Comparison of ENCODE assay signal across 6 cellular contexts in genomic region chr11:119101367-119101758, GRCh38. TPM values are rescaled to one million over a fixed set of nuclear protein-coding genes. Genes with fewer than 3 reads are reported as not detected.
DNase-seq lines count a peak whose midpoint lies in the region; ATAC-seq and TF ChIP-seq lines count a peak whose summit lies in the region.

No MANE protein-coding gene starts in this region.

- no peak for TF ChIP-seq POLR2A in ovary (IDR thresholded peaks at IDR 0.05)

- no peak for TF ChIP-seq EP300 in ovary (IDR thresholded peaks at IDR 0.05)

- H3K27me3 Mint-ChIP-seq in central memory CD8-positive, alpha-beta T cell, result no peaks in the 10 kb centered on the region

- intact Hi-C loops in ovary (cut with DNase I), result loop anchor here in 1 of 4 donors (10.0 kb wide), 1 partner anchor 93 kb away; no protein-coding TSS in a partner anchor

- H3K27me3 ChIP-seq in ovary, result no peaks in the 10 kb centered on the region

- peak; percentile 31 for ATAC-seq in GM19351 (IDR thresholded peaks at IDR 0.05; ENCODE audit: unreplicated experiment)
- peak; percentile 6 for ATAC-seq in HG03520 (IDR thresholded peaks at IDR 0.05; ENCODE audit: unreplicated experiment)
- peak; percentile 2 for ATAC-seq in central memory CD8-positive, alpha-beta T cell (replicated peaks; ENCODE audit: extremely low read depth, poor library complexity, severe bottlenecking)

- H3K9me3 Mint-ChIP-seq in central memory CD8-positive, alpha-beta T cell, result no peaks in the 10 kb centered on the region

- H3K4me1 ChIP-seq in ovary (ENCODE audit: insufficient read depth), result peaks cover 13% of the 10 kb centered on the region

- no peak for TF ChIP-seq CTCF in ovary (IDR thresholded peaks at IDR 0.05)

- peaks cover 30% of the 10 kb centered on the region for H3K4me1 Mint-ChIP-seq in central memory CD8-positive, alpha-beta T cell

- H3K4me3 ChIP-seq in ovary, result peak overlapping the region; percentile 82

- peak overlapping the region; percentile 89 for H3K4me3 Mint-ChIP-seq in central memory CD8-positive, alpha-beta T cell

- peaks cover 15% of the 10 kb centered on the region for H3K36me3 Mint-ChIP-seq in central memory CD8-positive, alpha-beta T cell (ENCODE audit: insufficient read depth)

- in situ Hi-C loops in G401 (cut with HindIII; ENCODE audit: low sequenced_read_pairs), result loop anchor here (10.0 to 25.0 kb wide), 2 partner anchors 87 to 211 kb away; partner anchors contain the start of genes MCAM, RPS25 and TRAPPC4

- peak overlapping the region; percentile 76 to 89 for H3K27ac ChIP-seq in ovary

- no peaks in the 10 kb centered on the region for H3K9me3 ChIP-seq in ovary

- no peak for DNase-seq in central memory CD8-positive, alpha-beta T cell (ENCODE audit: low spot score in 2 of 2)
- DNase-seq in ovary, result peak in 1 of 5 donors; percentile 48
- DNase-seq in SIG-M5 (lab: John Stamatoyannopoulos, UW), result no peak
- DNase-seq in G401 (ENCODE audit: low spot score), result no peak

- 0 to 1% (median 0%) methylated on average over 22 of the region's 22 CpGs for WGBS in ovary, 3 donors

- peak overlapping the region; percentile 94 for H3K27ac Mint-ChIP-seq in central memory CD8-positive, alpha-beta T cell (ENCODE audit: low read depth)

- no peaks in the 10 kb centered on the region for H3K36me3 ChIP-seq in ovary

RNA-seq across cellular contexts. Expression of gene DPAGT1, which starts 0.3 kb away (rescaled TPM):
- total RNA-seq in ovary, result 10 to 100 TPM; 14.1 to 31.3 (median 24.4) TPM
- 10 to 100 TPM; 18.3 to 61.4 TPM for polyA plus RNA-seq in ovary
- total RNA-seq in G401 (2014; rRNA removed; shearing (Covaris generic)), result 4.0 and 4.7 TPM in 2 replicates

RNA-seq across cellular contexts. Expression of gene C2CD2L, which starts 5.8 kb away (rescaled TPM):
- 10 to 100 TPM in 1 of 7 donors, 1 to 10 TPM in 6; 4.4 to 13.6 (median 8.8) TPM for total RNA-seq in ovary
- 1 to 10 TPM; 2.8 to 5.5 TPM for polyA plus RNA-seq in ovary
- total RNA-seq in G401 (2014; rRNA removed; shearing (Covaris generic)), result 4.6 and 5.8 TPM in 2 replicates

RNA-seq across cellular contexts. Expression of gene HMBS, which starts 16.7 kb away (rescaled TPM):
- total RNA-seq in ovary, result 10 to 100 TPM in 2 of 7 donors, 1 to 10 TPM in 5; 1.1 to 19.4 (median 8.7) TPM
- polyA plus RNA-seq in ovary, result 1 to 10 TPM; 4.6 to 7.6 TPM
- 63.6 and 87.0 TPM in 2 replicates for total RNA-seq in G401 (2014; rRNA removed; shearing (Covaris generic))

RNA-seq across cellular contexts. Expression of gene HINFP, which starts 20.0 kb away (rescaled TPM):
- total RNA-seq in ovary, result 10 to 100 TPM; 15.2 to 27.9 (median 22.8) TPM
- polyA plus RNA-seq in ovary, result 10 to 100 TPM; 17.5 to 20.4 TPM
- total RNA-seq in G401 (2014; rRNA removed; shearing (Covaris generic)), result 18.5 and 22.4 TPM in 2 replicates

RNA-seq across cellular contexts. Expression of gene VPS11, which starts 33.7 kb away (rescaled TPM):
- total RNA-seq in ovary, result 10 to 100 TPM; 24.3 to 45.0 (median 34.9) TPM
- 10 to 100 TPM; 40.1 to 47.8 TPM for polyA plus RNA-seq in ovary
- total RNA-seq in G401 (2014; rRNA removed; shearing (Covaris generic)), result 19.9 and 21.0 TPM in 2 replicates
